In genomic region chr10:51699475-51700227, GRCh38 we compare ENCODE assay signal across 8 cellular contexts. TPM values are rescaled to one million over a fixed set of nuclear protein-coding genes. Genes with fewer than 3 reads are reported as not detected.
DNase-seq lines count a peak whose midpoint lies in the region; ATAC-seq, FAIRE-seq and TF ChIP-seq lines count a peak whose summit lies in the region.

TSS of gene CSTF2T (minus strand) at chr10:51699595. CDS start at chr10:51699549, 46 bp downstream.

- FAIRE-seq in GM12891 (lab: Jason Lieb, UNC), result peak; percentile 95

- H3K27me3 ChIP-seq in adrenal gland (no peaks in the 10 kb centered on the region), heart right ventricle (no peaks in the 10 kb centered on the region), upper lobe of left lung (no peaks in the 10 kb centered on the region)

- intact Hi-C loops in adrenal gland (cut with DNase I) (no loop called here), heart right ventricle (cut with DNase I) (loop anchor here in 4 of 10 donors (2.0 to 10.0 kb wide), 6 partner anchors 255 to 705 kb away; partner anchors contain the start of gene PRKG1 (in 2 of the 4)), posterior cingulate gyrus (cut with DNase I) (no loop called here)

- peak; percentile 37 to 76 (median 56) for TF ChIP-seq EP300 in upper lobe of left lung (IDR thresholded peaks at IDR 0.05)

- ATAC-seq in HG02840 (IDR thresholded peaks at IDR 0.05; ENCODE audit: low FRiP score, unreplicated experiment) (peak; percentile 93), heart right ventricle (peak; percentile 96 to 99 (median 97)), upper lobe of left lung (ENCODE audit: low FRiP score in 2 of 2) (peak; percentile 96 to 98)

- TF ChIP-seq CTCF in adrenal gland (IDR thresholded peaks at IDR 0.05), result no peak
- no peak for TF ChIP-seq CTCF in heart right ventricle (IDR thresholded peaks at IDR 0.05)
- TF ChIP-seq CTCF in upper lobe of left lung (IDR thresholded peaks at IDR 0.05), result no peak

- WGBS in adrenal gland, 4 donors, result 0 to 1% (median 0%) methylated on average over 28 to 45 of the region's 45 CpGs
- 0% methylated on average over 45 of the region's 45 CpGs for WGBS in heart right ventricle, 2 donors
- 0% methylated on average over 35 to 44 of the region's 45 CpGs for WGBS in upper lobe of left lung, 2 donors

- H3K36me3 ChIP-seq in adrenal gland (replicated peaks in 1 of 2) (no peaks in the 10 kb centered on the region), heart right ventricle (peaks cover 0 to 36% (median 0%) of the 10 kb centered on the region in 9 donors), upper lobe of left lung (peaks cover 0 to 9% (median 2%) of the 10 kb centered on the region in 4 donors)

- no peak for DNase-seq in GM12891 (ENCODE audit: insufficient read length, low spot score)
- peak; percentile 60 for DNase-seq in NCI-H1436 treated with DMSO at 0.1 percent for 48 hours (lab: John Stamatoyannopoulos, UW)
- peak; percentile 74 to 95 (median 87) for DNase-seq in T-helper 1 cell
- peak; percentile 92 to 96 (median 93) for DNase-seq in adrenal gland
- peak; percentile 79 to 94 for DNase-seq in heart right ventricle
- DNase-seq in posterior cingulate gyrus, result peak; percentile 82 to 98 (median 90)
- DNase-seq in upper lobe of left lung, result peak; percentile 43 to 83

- H3K27ac ChIP-seq in adrenal gland, result peak within 1 kb of the TSS; percentile 93 to 97 (median 95)
- peak within 1 kb of the TSS; percentile 88 to 99 (median 94) for H3K27ac ChIP-seq in heart right ventricle
- peak within 1 kb of the TSS; percentile 93 to 97 (median 93) for H3K27ac ChIP-seq in upper lobe of left lung

- H3K4me1 ChIP-seq in adrenal gland (replicated peaks in 1 of 2) (peaks cover 16 to 36% of the 10 kb centered on the region in 2 donors), heart right ventricle (peaks cover 2 to 53% (median 43%) of the 10 kb centered on the region in 9 donors), upper lobe of left lung (peaks cover 17 to 35% (median 30%) of the 10 kb centered on the region in 4 donors)

- H3K9me3 ChIP-seq in adrenal gland (replicated peaks in 1 of 3) (no peaks in the 10 kb centered on the region), heart right ventricle (no peaks in the 10 kb centered on the region), upper lobe of left lung (no peaks in the 10 kb centered on the region)

- peak within 1 kb of the TSS; percentile 70 to 98 (median 86) for H3K4me3 ChIP-seq in adrenal gland
- H3K4me3 ChIP-seq in heart right ventricle, result peak within 1 kb of the TSS; percentile 62 to 84 (median 72)
- peak within 1 kb of the TSS; percentile 57 to 89 (median 73) for H3K4me3 ChIP-seq in upper lobe of left lung

- TF ChIP-seq POLR2A in GM12891 (IDR thresholded peaks at IDR 0.05; ENCODE audit: low read depth, low read length) (peak; percentile 87), adrenal gland (IDR thresholded peaks at IDR 0.05) (peak; percentile 47 to 56), upper lobe of left lung (IDR thresholded peaks at IDR 0.05) (peak in 3 of 4 donors; percentile 16 to 72 (median 40))

TF ChIP-seq in GM12891, 5 proteins besides CTCF, POLR2A, EP300 and RAD21:
- TF ChIP-seq POU2F2 (IDR thresholded peaks at IDR 0.05; ENCODE audit: low read depth, low read length), result peak; percentile 46; the same call in 1 of the 2 replicates
- TF ChIP-seq PAX5 (IDR thresholded peaks at IDR 0.05; ENCODE audit: insufficient read depth, low read length, severe bottlenecking), result peak; percentile 33
- peak; percentile 86 for TF ChIP-seq POLR2AphosphoS5 (IDR thresholded peaks at IDR 0.05; ENCODE audit: low read depth, low read length)
- peak; percentile 85 for TF ChIP-seq TAF1 (IDR thresholded peaks at IDR 0.05; ENCODE audit: low read depth, low read length)
- TF ChIP-seq SPI1 (IDR thresholded peaks at IDR 0.05; ENCODE audit: low read depth, low read length), result no peak

RNA-seq across cellular contexts. Expression of gene CSTF2T, which starts in this region (rescaled TPM):
- polyA plus RNA-seq in GM12891 (2012; ENCODE audit: low read depth, missing spikeins), result 10.8 TPM
- total RNA-seq in adrenal gland (10 to 100 TPM; 22.6 to 36.6 (median 32.1) TPM), heart right ventricle (10 to 100 TPM; 20.6 to 31.6 (median 23.1) TPM), upper lobe of left lung (10 to 100 TPM in 5 of 6 donors, 1 to 10 TPM in 1; 9.7 to 19.0 (median 14.7) TPM)
- polyA plus RNA-seq in adrenal gland (10 to 100 TPM in 2 of 3 donors, 1 to 10 TPM in 1; 9.1 to 44.7 (median 12.5) TPM), heart right ventricle (10 to 100 TPM in 1 of 2 donors, 1 to 10 TPM in 1; 9.4 to 10.5 TPM)
